In the genomic region with DNA sequence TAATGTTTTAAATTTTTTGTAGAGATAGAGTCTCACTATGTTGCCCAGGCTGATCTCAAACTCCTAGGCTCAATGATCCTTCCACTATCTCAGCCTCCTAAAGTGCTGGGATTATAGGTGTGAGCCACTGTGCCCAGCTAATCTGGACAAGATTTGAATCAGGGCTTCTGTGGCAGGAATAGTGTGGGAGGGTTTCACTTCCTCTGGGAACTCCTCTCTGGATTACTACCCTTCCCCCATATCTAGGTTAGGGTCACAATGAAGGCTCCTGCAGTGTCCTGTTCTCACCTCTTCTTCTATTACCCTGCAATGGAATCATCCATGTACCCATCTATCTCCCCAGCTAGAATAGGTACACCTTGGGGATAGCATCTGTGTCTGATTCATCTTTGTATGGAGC, we compare ENCODE assay signal across 16 cellular contexts.
DNase-seq lines count a peak whose midpoint lies in the region; ATAC-seq lines count a peak whose summit lies in the region.
"Had no signal": no experiment of that assay in that cellular context is flagged by ENCODE, and none has a peak within 500 bp of the region (broad histone marks: within the 10 kb centered on the region; RNA-seq: fewer than 3 reads in every experiment).

No MANE protein-coding gene starts in this region.

- no peaks in the 10 kb centered on the region for H3K36me3 ChIP-seq in CD4-positive, CD25-positive, alpha-beta regulatory T cell (ENCODE audit: control insufficient read depth, insufficient read depth, low read length)
- H3K36me3 ChIP-seq: SJCRH30 had no signal

- no peak overlapping the region for H3K27ac ChIP-seq in CD4-positive, CD25-positive, alpha-beta regulatory T cell (ENCODE audit: insufficient read depth, low read length, poor library complexity, severe bottlenecking)
- H3K27ac ChIP-seq: SJCRH30 had no signal

- no peak for DNase-seq in CD4-positive, CD25-positive, alpha-beta regulatory T cell
- DNase-seq in stimulated activated naive B cell treated with anti-CD40 and anti-IgM and Interleukin-4, amounts not matched to agents 10 μg/mL and 1 μg/mL and 100 μg/mL, for 72 hours: peak; percentile 45
- DNase-seq in NCI-H146 (lab: John Stamatoyannopoulos, UW): no peak
- no peak for DNase-seq in effector CD8-positive, alpha-beta T cell (lab: John Stamatoyannopoulos, UW)
- DNase-seq: DMS 273 treated with DMSO at 0.1 percent for 48 hours, HCEC 1CT, NCI-H1092 treated with DMSO at 0.1 percent for 48 hours, NCI-H1694, NCI-H226, NCI-H526, PC-3, SJCRH30 had no signal

- H3K4me3 Mint-ChIP-seq in CD4-positive, CD25-positive, alpha-beta regulatory T cell: peak overlapping the region in 1 of 4 donors; percentile 8
- no peak overlapping the region for H3K4me3 Mint-ChIP-seq in activated T-helper 17 cell treated with anti-CD3 and anti-CD28 coated beads, Interleukin-2, amount 50 U/mL, for 72 hours
- H3K4me3 Mint-ChIP-seq in stimulated activated naive B cell treated with anti-CD40 and anti-IgM and Interleukin-4, amounts not matched to agents 10 μg/mL and 1 μg/mL and 100 μg/mL, for 72 hours: no peak overlapping the region

- H3K27me3 ChIP-seq in CD4-positive, CD25-positive, alpha-beta regulatory T cell (ENCODE audit: control insufficient read depth, insufficient read depth, low read length): no peaks in the 10 kb centered on the region
- H3K27me3 ChIP-seq: SJCRH30 had no signal

- ATAC-seq in CD4-positive, CD25-positive, alpha-beta regulatory T cell (ENCODE audit: low read depth in 2 of 2): no peak
- ATAC-seq in HG02884 (IDR thresholded peaks at IDR 0.05; ENCODE audit: unreplicated experiment) (peak; percentile 27), GM18519 (IDR thresholded peaks at IDR 0.05; ENCODE audit: low FRiP score, unreplicated experiment) (no peak)
- ATAC-seq in activated T-helper 17 cell treated with anti-CD3 and anti-CD28 coated beads, Interleukin-2, amount 50 U/mL, for 72 hours (replicated peaks): peak; percentile 23
- ATAC-seq in stimulated activated naive B cell treated with anti-CD40 and anti-IgM and Interleukin-4, amounts not matched to agents 10 μg/mL and 1 μg/mL and 100 μg/mL, for 72 hours (replicated peaks): peak; percentile 65
- ATAC-seq: K562, PC-3 had no signal

- no peak overlapping the region for H3K4me3 ChIP-seq in CD4-positive, CD25-positive, alpha-beta regulatory T cell (ENCODE audit: low read depth, low read length)
- H3K4me3 ChIP-seq: K562, SJCRH30 had no signal

- H3K27ac Mint-ChIP-seq in CD4-positive, CD25-positive, alpha-beta regulatory T cell: peak overlapping the region in 2 of 3 donors; percentile 42 to 83
- H3K27ac Mint-ChIP-seq in activated T-helper 17 cell treated with anti-CD3 and anti-CD28 coated beads, Interleukin-2, amount 50 U/mL, for 72 hours: no peak overlapping the region
- no peak overlapping the region for H3K27ac Mint-ChIP-seq in stimulated activated naive B cell treated with anti-CD40 and anti-IgM and Interleukin-4, amounts not matched to agents 10 μg/mL and 1 μg/mL and 100 μg/mL, for 72 hours

- H3K9me3 Mint-ChIP-seq in CD4-positive, CD25-positive, alpha-beta regulatory T cell: peaks cover 2 to 20% (median 4%) of the 10 kb centered on the region in 7 donors
- H3K9me3 Mint-ChIP-seq in activated T-helper 17 cell treated with anti-CD3 and anti-CD28 coated beads, Interleukin-2, amount 50 U/mL, for 72 hours: peaks cover 7% of the 10 kb centered on the region
- H3K9me3 Mint-ChIP-seq in stimulated activated naive B cell treated with anti-CD40 and anti-IgM and Interleukin-4, amounts not matched to agents 10 μg/mL and 1 μg/mL and 100 μg/mL, for 72 hours: peaks cover 7 to 14% of the 10 kb centered on the region in 2 donors

- H3K9me3 ChIP-seq in CD4-positive, CD25-positive, alpha-beta regulatory T cell (ENCODE audit: control insufficient read depth in 2 of 2, low read length in 2 of 2): no peaks in the 10 kb centered on the region

- H3K4me1 Mint-ChIP-seq in CD4-positive, CD25-positive, alpha-beta regulatory T cell: peaks cover 0 to 31% (median 10%) of the 10 kb centered on the region in 4 donors
- peaks cover 15% of the 10 kb centered on the region for H3K4me1 Mint-ChIP-seq in activated T-helper 17 cell treated with anti-CD3 and anti-CD28 coated beads, Interleukin-2, amount 50 U/mL, for 72 hours
- peaks cover 27 to 52% of the 10 kb centered on the region in 2 donors for H3K4me1 Mint-ChIP-seq in stimulated activated naive B cell treated with anti-CD40 and anti-IgM and Interleukin-4, amounts not matched to agents 10 μg/mL and 1 μg/mL and 100 μg/mL, for 72 hours

- no peaks in the 10 kb centered on the region for H3K4me1 ChIP-seq in CD4-positive, CD25-positive, alpha-beta regulatory T cell (ENCODE audit: control insufficient read depth, insufficient read depth, low read length, poor library complexity, severe bottlenecking)

- H3K36me3 Mint-ChIP-seq in CD4-positive, CD25-positive, alpha-beta regulatory T cell: peaks cover 8% of the 10 kb centered on the region
- H3K36me3 Mint-ChIP-seq in activated T-helper 17 cell treated with anti-CD3 and anti-CD28 coated beads, Interleukin-2, amount 50 U/mL, for 72 hours (ENCODE audit: low read depth): no peaks in the 10 kb centered on the region
- H3K36me3 Mint-ChIP-seq in stimulated activated naive B cell treated with anti-CD40 and anti-IgM and Interleukin-4, amounts not matched to agents 10 μg/mL and 1 μg/mL and 100 μg/mL, for 72 hours: peaks cover 15 to 20% of the 10 kb centered on the region in 2 donors

- no peaks in the 10 kb centered on the region for H3K27me3 Mint-ChIP-seq in CD4-positive, CD25-positive, alpha-beta regulatory T cell
- no peaks in the 10 kb centered on the region for H3K27me3 Mint-ChIP-seq in activated T-helper 17 cell treated with anti-CD3 and anti-CD28 coated beads, Interleukin-2, amount 50 U/mL, for 72 hours
- H3K27me3 Mint-ChIP-seq in stimulated activated naive B cell treated with anti-CD40 and anti-IgM and Interleukin-4, amounts not matched to agents 10 μg/mL and 1 μg/mL and 100 μg/mL, for 72 hours: no peaks in the 10 kb centered on the region

Comparison
In these comparisons a context has a peak if more than half of its experiments do, and no peak if none do; other contexts are left out.
1. ATAC-seq: peak in HG02884 (single experiment), activated T-helper 17 cell treated with anti-CD3 and anti-CD28 coated beads, Interleukin-2, amount 50 U/mL, for 72 hours (single experiment) and stimulated activated naive B cell treated with anti-CD40 and anti-IgM and Interleukin-4, amounts not matched to agents 10 μg/mL and 1 μg/mL and 100 μg/mL, for 72 hours (2 of 2); none in CD4-positive, CD25-positive, alpha-beta regulatory T cell (0 of 2) and GM18519 (single experiment).
2. H3K27ac Mint-ChIP-seq: peak in CD4-positive, CD25-positive, alpha-beta regulatory T cell (2 of 3); none in activated T-helper 17 cell treated with anti-CD3 and anti-CD28 coated beads, Interleukin-2, amount 50 U/mL, for 72 hours (single experiment) and stimulated activated naive B cell treated with anti-CD40 and anti-IgM and Interleukin-4, amounts not matched to agents 10 μg/mL and 1 μg/mL and 100 μg/mL, for 72 hours (single experiment).